In the genomic region with DNA sequence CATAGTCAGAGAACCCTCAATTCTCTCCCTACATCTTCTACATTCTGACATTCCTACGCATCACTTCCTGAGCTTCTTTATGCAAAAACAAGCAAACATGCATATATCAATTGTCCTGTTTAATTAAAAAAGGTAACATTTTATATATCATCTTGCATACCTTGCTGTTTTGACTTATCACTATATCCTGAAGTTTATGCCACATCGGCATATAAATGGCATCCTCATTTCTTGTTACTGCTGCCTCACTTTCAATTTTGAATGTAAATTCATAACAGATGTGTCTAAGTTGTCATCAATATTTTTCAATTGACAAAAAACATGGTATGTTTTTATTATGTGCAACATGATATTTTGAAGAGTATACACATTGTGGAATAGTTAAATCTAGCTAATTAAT, we compare ENCODE assay signal across 37 cellular contexts.
"Had no signal": no experiment of that assay in that cellular context is flagged by ENCODE, and none has a peak within 500 bp of the region (broad histone marks: within the 10 kb centered on the region; RNA-seq: fewer than 3 reads in every experiment).

No MANE protein-coding gene starts in this region.

- H3K9me3 Mint-ChIP-seq: activated naive CD4-positive, alpha-beta T cell treated with anti-CD3 and anti-CD28 coated beads, Interleukin-2, amount 10 ng/mL, durations not matched to agents 7 days and 5 days; activated naive CD4-positive, alpha-beta T cell treated with anti-CD3 and anti-CD28 coated beads, Interleukin-2, amount 50 U/mL, for 24 hours; activated naive CD8-positive, alpha-beta T cell treated with anti-CD3 and anti-CD28 coated beads, Interleukin-2, amount 10 ng/mL, durations not matched to agents 7 days and 5 days; activated naive CD8-positive, alpha-beta T cell treated with anti-CD3 and anti-CD28 coated beads, Interleukin-2, amount 50 U/mL, for 24 hours; activated T-cell treated with anti-CD3 and anti-CD28 coated beads, Interleukin-2, amount 50 U/mL, for 24 hours; activated T-helper 2 cell treated with anti-CD3 and anti-CD28 coated beads, Interferon-gamma antibody, Interleukin-2, Interleukin-4, amounts not matched to agents 10 μg/mL and 5 μg/mL and 100 μg/mL, durations not matched to agents 14 hours and 24 hours and 36 hours; T-helper 1 cell treated with Interleukin-12 subunit alpha and Interleukin-12 subunit beta and Interleukin-4 antibody, amounts not matched to agents 30 μg/mL and 1 μg/mL, for 36 hours; T-helper 2 cell treated with Interferon-gamma antibody and Interleukin-4, amounts not matched to agents 5 μg/mL and 100 μg/mL, for 36 hours had no signal

- H3K27me3 ChIP-seq: ascending aorta, cardiac muscle cell had no signal

- H3K4me3 Mint-ChIP-seq: activated B cell treated with CpG ODN at 0.5 μM for 24 hours; activated CD4-positive, alpha-beta memory T cell treated with anti-CD3 and anti-CD28 coated beads, Interleukin-2, amount 10 ng/mL, durations not matched to agents 7 days and 5 days; activated CD4-positive, alpha-beta T cell treated with anti-CD3 and anti-CD28 coated beads, Interleukin-2, amount 10 ng/mL, durations not matched to agents 7 days and 5 days; activated CD8-positive, alpha-beta memory T cell treated with anti-CD3 and anti-CD28 coated beads, Interleukin-2, amount 10 ng/mL, durations not matched to agents 7 days and 5 days; activated CD8-positive, alpha-beta T cell treated with anti-CD3 and anti-CD28 coated beads, Interleukin-2, amount 10 ng/mL, durations not matched to agents 7 days and 5 days; activated naive CD4-positive, alpha-beta T cell treated with anti-CD3 and anti-CD28 coated beads, Interleukin-2, amount 10 ng/mL, durations not matched to agents 7 days and 5 days; activated naive CD4-positive, alpha-beta T cell treated with anti-CD3 and anti-CD28 coated beads, Interleukin-2, amount 50 U/mL, for 24 hours; activated naive CD8-positive, alpha-beta T cell; activated naive CD8-positive, alpha-beta T cell treated with anti-CD3 and anti-CD28 coated beads, Interleukin-2, amount 10 ng/mL, durations not matched to agents 7 days and 5 days; activated naive CD8-positive, alpha-beta T cell treated with anti-CD3 and anti-CD28 coated beads, Interleukin-2, amount 50 U/mL, for 24 hours; activated T-cell treated with anti-CD3 and anti-CD28 coated beads, Interleukin-2, amount 50 U/mL, for 24 hours; brain; central memory CD8-positive, alpha-beta T cell; T-helper 1 cell treated with Interleukin-12 subunit alpha and Interleukin-12 subunit beta and Interleukin-4 antibody, amounts not matched to agents 30 μg/mL and 1 μg/mL, for 36 hours; T-helper 2 cell treated with Interferon-gamma antibody and Interleukin-4, amounts not matched to agents 5 μg/mL and 100 μg/mL, for 36 hours had no signal

- H3K4me3 ChIP-seq: ascending aorta, cardiac muscle cell had no signal

- FAIRE-seq: bronchial epithelial cell, TTC549 had no signal

- H3K36me3 ChIP-seq: ascending aorta, cardiac muscle cell had no signal

- H3K4me1 ChIP-seq: ascending aorta had no signal

- H3K36me3 Mint-ChIP-seq: activated CD8-positive, alpha-beta memory T cell treated with anti-CD3 and anti-CD28 coated beads, Interleukin-2, amount 10 ng/mL, durations not matched to agents 7 days and 5 days; activated naive CD4-positive, alpha-beta T cell treated with anti-CD3 and anti-CD28 coated beads, Interleukin-2, amount 10 ng/mL, durations not matched to agents 7 days and 5 days; activated naive CD4-positive, alpha-beta T cell treated with anti-CD3 and anti-CD28 coated beads, Interleukin-2, amount 50 U/mL, for 24 hours; activated naive CD8-positive, alpha-beta T cell; activated naive CD8-positive, alpha-beta T cell treated with anti-CD3 and anti-CD28 coated beads, Interleukin-2, amount 10 ng/mL, durations not matched to agents 7 days and 5 days; brain had no signal

- H3K27me3 Mint-ChIP-seq: activated B cell treated with CpG ODN at 0.5 μM for 24 hours; activated CD4-positive, alpha-beta memory T cell treated with anti-CD3 and anti-CD28 coated beads, Interleukin-2, amount 10 ng/mL, durations not matched to agents 7 days and 5 days; activated CD4-positive, alpha-beta T cell treated with anti-CD3 and anti-CD28 coated beads, Interleukin-2, amount 10 ng/mL, durations not matched to agents 7 days and 5 days; activated CD8-positive, alpha-beta memory T cell treated with anti-CD3 and anti-CD28 coated beads, Interleukin-2, amount 10 ng/mL, durations not matched to agents 7 days and 5 days; activated naive CD4-positive, alpha-beta T cell treated with anti-CD3 and anti-CD28 coated beads, Interleukin-2, amount 10 ng/mL, durations not matched to agents 7 days and 5 days; activated naive CD4-positive, alpha-beta T cell treated with anti-CD3 and anti-CD28 coated beads, Interleukin-2, amount 50 U/mL, for 24 hours; activated naive CD8-positive, alpha-beta T cell treated with anti-CD3 and anti-CD28 coated beads, Interleukin-2, amount 10 ng/mL, durations not matched to agents 7 days and 5 days; activated naive CD8-positive, alpha-beta T cell treated with anti-CD3 and anti-CD28 coated beads, Interleukin-2, amount 50 U/mL, for 24 hours; activated T-cell treated with anti-CD3 and anti-CD28 coated beads, Interleukin-2, amount 50 U/mL, for 24 hours; brain; central memory CD8-positive, alpha-beta T cell had no signal

- H3K27ac ChIP-seq: ascending aorta, cardiac muscle cell, VCaP had no signal

- H3K4me1 Mint-ChIP-seq: activated B cell treated with CpG ODN at 0.5 μM for 24 hours; activated CD4-positive, alpha-beta memory T cell treated with anti-CD3 and anti-CD28 coated beads, Interleukin-2, amount 10 ng/mL, durations not matched to agents 7 days and 5 days; activated CD4-positive, alpha-beta T cell treated with anti-CD3 and anti-CD28 coated beads, Interleukin-2, amount 10 ng/mL, durations not matched to agents 7 days and 5 days; activated CD8-positive, alpha-beta memory T cell treated with anti-CD3 and anti-CD28 coated beads, Interleukin-2, amount 10 ng/mL, durations not matched to agents 7 days and 5 days; activated naive CD4-positive, alpha-beta T cell treated with anti-CD3 and anti-CD28 coated beads, Interleukin-2, amount 10 ng/mL, durations not matched to agents 7 days and 5 days; activated naive CD4-positive, alpha-beta T cell treated with anti-CD3 and anti-CD28 coated beads, Interleukin-2, amount 50 U/mL, for 24 hours; activated naive CD8-positive, alpha-beta T cell treated with anti-CD3 and anti-CD28 coated beads, Interleukin-2, amount 10 ng/mL, durations not matched to agents 7 days and 5 days; activated naive CD8-positive, alpha-beta T cell treated with anti-CD3 and anti-CD28 coated beads, Interleukin-2, amount 50 U/mL, for 24 hours; brain; central memory CD8-positive, alpha-beta T cell had no signal

- ATAC-seq: activated CD8-positive, alpha-beta memory T cell treated with anti-CD3 and anti-CD28 coated beads, Interleukin-2, amount 10 ng/mL, durations not matched to agents 7 days and 5 days; activated CD8-positive, alpha-beta T cell treated with anti-CD3 and anti-CD28 coated beads, Interleukin-2, amount 10 ng/mL, durations not matched to agents 7 days and 5 days; activated naive CD8-positive, alpha-beta T cell treated with anti-CD3 and anti-CD28 coated beads, Interleukin-2, amount 50 U/mL, for 24 hours had no signal

- H3K9me3 ChIP-seq: ascending aorta had no signal

- DNase-seq: activated B cell treated with CpG ODN at 0.5 μM for 24 hours; activated CD4-positive, alpha-beta memory T cell treated with anti-CD3 and anti-CD28 coated beads, Interleukin-2, amount 10 ng/mL, durations not matched to agents 7 days and 5 days; activated CD4-positive, alpha-beta T cell treated with anti-CD3 and anti-CD28 coated beads for 4 hours; activated CD4-positive, alpha-beta T cell treated with anti-CD3 and anti-CD28 coated beads, Interleukin-2, amount 10 ng/mL, durations not matched to agents 7 days and 5 days; activated CD4-positive, alpha-beta T cell treated with anti-CD3 and anti-CD28 coated beads, Interleukin-2, amount 50 U/mL, for 48 hours; activated CD4-positive, CD25-positive, alpha-beta regulatory T cell treated with anti-CD3 and anti-CD28 coated beads, Interleukin-2, amount 50 U/mL, for 72 hours; activated CD8-positive, alpha-beta memory T cell treated with anti-CD3 and anti-CD28 coated beads for 24 hours; activated CD8-positive, alpha-beta memory T cell treated with anti-CD3 and anti-CD28 coated beads, Interleukin-2, amount 10 ng/mL, durations not matched to agents 7 days and 5 days; activated CD8-positive, alpha-beta memory T cell treated with anti-CD3 and anti-CD28 coated beads, Interleukin-2, amount 50 U/mL, for 48 hours; activated CD8-positive, alpha-beta T cell treated with anti-CD3 and anti-CD28 coated beads, Interleukin-2, amount 10 ng/mL, durations not matched to agents 7 days and 5 days; activated effector memory CD4-positive, alpha-beta T cell treated with Interleukin-2 at 50 U/mL for 16 hours; activated gamma-delta T cell; activated naive CD4-positive, alpha-beta T cell treated with anti-CD3 and anti-CD28 coated beads, Interleukin-2, amount 10 ng/mL, durations not matched to agents 7 days and 5 days; activated naive CD4-positive, alpha-beta T cell treated with Interleukin-2 at 50 U/mL for 16 hours; activated naive CD8-positive, alpha-beta T cell treated with anti-CD3 and anti-CD28 coated beads, Interleukin-2, amount 10 ng/mL, durations not matched to agents 7 days and 5 days; activated naive CD8-positive, alpha-beta T cell treated with anti-CD3 and anti-CD28 coated beads, Interleukin-2, amount 50 U/mL, for 24 hours; activated T-cell treated with anti-CD3 and anti-CD28 coated beads, Interleukin-2, amount 50 U/mL, for 24 hours; activated T-cell treated with anti-CD3 and anti-CD28 coated beads, Interleukin-2, amount 50 U/mL, for 48 hours; amygdala; anterior cingulate cortex; caudate nucleus; cerebellar nuclear complex; T-helper 1 cell; T-helper 2 cell; T-helper 9 cell had no signal

- H3K27ac Mint-ChIP-seq: activated B cell treated with CpG ODN at 0.5 μM for 24 hours; activated CD4-positive, alpha-beta memory T cell treated with anti-CD3 and anti-CD28 coated beads, Interleukin-2, amount 10 ng/mL, durations not matched to agents 7 days and 5 days; activated CD4-positive, alpha-beta T cell treated with anti-CD3 and anti-CD28 coated beads, Interleukin-2, amount 10 ng/mL, durations not matched to agents 7 days and 5 days; activated CD8-positive, alpha-beta memory T cell treated with anti-CD3 and anti-CD28 coated beads, Interleukin-2, amount 10 ng/mL, durations not matched to agents 7 days and 5 days; activated CD8-positive, alpha-beta T cell treated with anti-CD3 and anti-CD28 coated beads, Interleukin-2, amount 10 ng/mL, durations not matched to agents 7 days and 5 days; activated naive CD4-positive, alpha-beta T cell treated with anti-CD3 and anti-CD28 coated beads, Interleukin-2, amount 10 ng/mL, durations not matched to agents 7 days and 5 days; activated naive CD4-positive, alpha-beta T cell treated with anti-CD3 and anti-CD28 coated beads, Interleukin-2, amount 50 U/mL, for 24 hours; activated naive CD8-positive, alpha-beta T cell; activated naive CD8-positive, alpha-beta T cell treated with anti-CD3 and anti-CD28 coated beads, Interleukin-2, amount 10 ng/mL, durations not matched to agents 7 days and 5 days; activated naive CD8-positive, alpha-beta T cell treated with anti-CD3 and anti-CD28 coated beads, Interleukin-2, amount 50 U/mL, for 24 hours; activated T-cell treated with anti-CD3 and anti-CD28 coated beads, Interleukin-2, amount 50 U/mL, for 24 hours; activated T-helper 2 cell treated with anti-CD3 and anti-CD28 coated beads, Interferon-gamma antibody, Interleukin-2, Interleukin-4, amounts not matched to agents 10 μg/mL and 5 μg/mL and 100 μg/mL, durations not matched to agents 14 hours and 24 hours and 36 hours; brain; T-helper 1 cell treated with Interleukin-12 subunit alpha and Interleukin-12 subunit beta and Interleukin-4 antibody, amounts not matched to agents 30 μg/mL and 1 μg/mL, for 36 hours; T-helper 2 cell treated with Interferon-gamma antibody and Interleukin-4, amounts not matched to agents 5 μg/mL and 100 μg/mL, for 36 hours had no signal
